ENCODE assay signal across 20 cellular contexts in genomic region chrY:8085925-8086324, GRCh38.
DNase-seq lines count a peak whose midpoint lies in the region; ATAC-seq, FAIRE-seq and TF ChIP-seq lines count a peak whose summit lies in the region.
"Had no signal": no experiment of that assay in that cellular context is flagged by ENCODE, and none has a peak within 500 bp of the region (broad histone marks: within the 10 kb centered on the region; RNA-seq: fewer than 3 reads in every experiment).

No MANE protein-coding gene starts in this region.

- no peaks in the 10 kb centered on the region for H3K27me3 ChIP-seq in bronchial epithelial cell (ENCODE audit: control insufficient read depth, insufficient read depth, low read length)
- no peaks in the 10 kb centered on the region for H3K27me3 ChIP-seq in right cardiac atrium (ENCODE audit: control insufficient read depth, insufficient read depth)
- H3K27me3 ChIP-seq: BE2C had no signal

- H3K36me3 ChIP-seq in bronchial epithelial cell (ENCODE audit: control insufficient read depth, insufficient read depth, low read length) (no peaks in the 10 kb centered on the region), kidney (ENCODE audit: control insufficient read depth in 1 of 2, insufficient read depth in 2 of 2, low read length in 2 of 2) (no peaks in the 10 kb centered on the region)
- H3K36me3 ChIP-seq: BE2C, HAP-1 had no signal

- H3K4me1 ChIP-seq in right cardiac atrium (ENCODE audit: control insufficient read depth, insufficient read depth, low read length) (no peaks in the 10 kb centered on the region), kidney (ENCODE audit: control insufficient read depth in 1 of 2, insufficient read depth in 1 of 2, low read depth in 1 of 2, low read length in 2 of 2) (no peaks in the 10 kb centered on the region)
- H3K4me1 ChIP-seq: BE2C, HAP-1 had no signal

- H3K27ac ChIP-seq in right cardiac atrium (ENCODE audit: low read length) (no peak overlapping the region), kidney (ENCODE audit: low read depth in 2 of 2, low read length in 2 of 2) (no peak overlapping the region)
- H3K27ac ChIP-seq: GM23248 had no signal

- ATAC-seq in right cardiac atrium (no peak), HG03439 (IDR thresholded peaks at IDR 0.05; ENCODE audit: unreplicated experiment) (no peak)

- H3K9me3 ChIP-seq in right cardiac atrium (ENCODE audit: control insufficient read depth, low read length), result no peaks in the 10 kb centered on the region
- no peaks in the 10 kb centered on the region for H3K9me3 ChIP-seq in kidney (ENCODE audit: control insufficient read depth in 1 of 2, low read length in 2 of 2)
- H3K9me3 ChIP-seq: BE2C, HAP-1 had no signal

- FAIRE-seq in bronchial epithelial cell (lab: Jason Lieb, UNC), result no peak
- FAIRE-seq in kidney (lab: Jason Lieb, UNC), result no peak
- FAIRE-seq: D721Med, G401.6, GM12891, GM19239 had no signal

- no peak overlapping the region for H3K9ac ChIP-seq in kidney (ENCODE audit: low read length in 2 of 2)
- H3K9ac ChIP-seq: GM23248 had no signal

- H3K4me3 ChIP-seq in bronchial epithelial cell (ENCODE audit: low read depth, low read length) (no peak overlapping the region), right cardiac atrium (ENCODE audit: low read length) (no peak overlapping the region), kidney (ENCODE audit: low read length in 2 of 2) (no peak overlapping the region)
- H3K4me3 ChIP-seq: GM23248, HAP-1 had no signal

- no peak for TF ChIP-seq CTCF in bronchial epithelial cell (IDR thresholded peaks at IDR 0.05; ENCODE audit: insufficient read depth, low read length, severe bottlenecking)
- no peak for TF ChIP-seq CTCF in kidney (IDR thresholded peaks at IDR 0.05; ENCODE audit: borderline replicate concordance, extremely low read depth, insufficient read depth)

- DNase-seq in A172 (ENCODE audit: low spot score), result peak; percentile 18
- peak; percentile 18 for DNase-seq in LoVo (ENCODE audit: low spot score)
- peak; percentile 60 for DNase-seq in bronchial epithelial cell (ENCODE audit: low read depth)
- peak; percentile 16 for DNase-seq in glomerular visceral epithelial cell (ENCODE audit: extremely low spot score)
- DNase-seq in right cardiac atrium, result no peak
- no peak for DNase-seq in NCI-H2029 treated with DMSO at 0.1 percent for 48 hours (lab: John Stamatoyannopoulos, UW)
- no peak for DNase-seq in kidney
- DNase-seq: 8988T; BE2C; C1 segment of cervical spinal cord; CD4-positive, CD25-positive, alpha-beta regulatory T cell; CD8-positive, alpha-beta memory T cell; COR-L47; GM23248 had no signal

- intact Hi-C loops in right cardiac atrium (cut with DNase I) (no loop called here), kidney (cut with DNase I) (no loop called here)

Comparison
In these comparisons a context has a peak if more than half of its experiments do, and no peak if none do; other contexts are left out.
1. DNase-seq: peak in A172 (single experiment), LoVo (single experiment), bronchial epithelial cell (single experiment) and glomerular visceral epithelial cell (single experiment); none in right cardiac atrium (0 of 3), NCI-H2029 treated with DMSO at 0.1 percent for 48 hours (single experiment) and kidney (single experiment).